ENCODE assay signal across 8 cellular contexts in genomic region chr7:115851291-115851690, GRCh38.
DNase-seq lines count a peak whose midpoint lies in the region; ATAC-seq, FAIRE-seq and TF ChIP-seq lines count a peak whose summit lies in the region.

No MANE protein-coding gene starts in this region.

- peaks cover 2% of the 10 kb centered on the region for H3K9me3 Mint-ChIP-seq in neural crest cell

- peak; percentile 26; the same call in 1 of the 2 replicates for TF ChIP-seq CTCF in HepG2 (CRISPR knock-in tag; IDR thresholded peaks at IDR 0.05)
- peak in 2 of 4 donors; percentile 17 to 27 for TF ChIP-seq CTCF in right lobe of liver (IDR thresholded peaks at IDR 0.05)
- TF ChIP-seq CTCF in GM12878 (IDR thresholded peaks at IDR 0.05 in 2 of 3, conservative IDR thresholded peaks at IDR 0.05 in 1 of 3; ENCODE audit: control insufficient read depth in 2 of 3, extremely low read depth in 1 of 3, insufficient read depth in 1 of 3, low read depth in 3 of 3, low read length in 3 of 3), result peak; percentile 13 to 55 (median 20); a peak in 4 of 6 replicates
- peak; percentile 69 for TF ChIP-seq CTCF in neural crest cell (conservative IDR thresholded peaks at IDR 0.05)
- peak in 2 of 4 experiments; percentile 17 to 38 for TF ChIP-seq CTCF in sigmoid colon (IDR thresholded peaks at IDR 0.05)

- no peak overlapping the region for H3K27ac Mint-ChIP-seq in neural crest cell (ENCODE audit: unreplicated experiment)

- TF ChIP-seq POLR2A in HepG2 (IDR thresholded peaks at IDR 0.05; ENCODE audit: insufficient read depth in 1 of 2, low read depth in 2 of 2, low read length in 2 of 2) (no peak), right lobe of liver (IDR thresholded peaks at IDR 0.05) (no peak), GM12878 (IDR thresholded peaks at IDR 0.05; ENCODE audit: low read depth, low read length) (no peak), sigmoid colon (IDR thresholded peaks at IDR 0.05) (no peak)

- H3K36me3 Mint-ChIP-seq in neural crest cell (ENCODE audit: low read depth), result no peaks in the 10 kb centered on the region

- H2AFZ ChIP-seq in HepG2 (ENCODE audit: low read length), result no peak overlapping the region
- H2AFZ ChIP-seq in GM12878 (ENCODE audit: control insufficient read depth, low read depth, low read length), result no peak overlapping the region

- DNase-seq in HepG2 (ENCODE audit: low spot score), result peak; percentile 24
- DNase-seq in right lobe of liver, result no peak
- peak; percentile 48 for DNase-seq in NCI-H2107 treated with DMSO at 0.1 percent for 48 hours (lab: John Stamatoyannopoulos, UW; ENCODE audit: unreplicated experiment)
- DNase-seq in GM12878 (ENCODE audit: low read depth, low spot score), result no peak
- no peak for DNase-seq in neural crest cell (ENCODE audit: low read depth, low spot score)
- DNase-seq in inferior parietal cortex (ENCODE audit: extremely low spot score), result no peak
- no peak for DNase-seq in sigmoid colon

- intact Hi-C loops in HepG2 (cut with micrococcal nuclease; ENCODE audit: unreplicated experiment), result loop anchor here (1.0 to 5.0 kb wide), 3 partner anchors 984 to 1825 kb away; no protein-coding TSS in a partner anchor
- intact Hi-C loops in right lobe of liver (cut with DNase I), result no loop called here
- intact Hi-C loops in GM12878 (cut with micrococcal nuclease; ENCODE audit: unreplicated experiment), result loop anchor here (2.0 to 5.0 kb wide), 3 partner anchors 494 to 1824 kb away; no protein-coding TSS in a partner anchor
- intact Hi-C loops in sigmoid colon (cut with DNase I), result loop anchor here (5.0 to 10.0 kb wide), 2 partner anchors 1769 to 1826 kb away; no protein-coding TSS in a partner anchor

- peaks cover 5% of the 10 kb centered on the region for H3K27me3 Mint-ChIP-seq in neural crest cell (ENCODE audit: low read depth)

- POLR2A ChIA-PET in HepG2 (lab: Yijun Ruan, JAX), result no interaction called here
- POLR2A ChIA-PET in GM12878 (lab: Charles Lee), result no interaction called here

- H3K27ac ChIP-seq in HepG2 (ENCODE audit: extremely low read length, insufficient read depth, low read length), result no peak overlapping the region
- H3K27ac ChIP-seq in right lobe of liver, result no peak overlapping the region
- no peak overlapping the region for H3K27ac ChIP-seq in GM12878 (ENCODE audit: control insufficient read depth, insufficient read depth)
- H3K27ac ChIP-seq in sigmoid colon, result no peak overlapping the region

- SMC1A ChIA-PET in GM12878 (lab: Charles Lee; ENCODE audit: uncharacterized antibody, unreplicated experiment), result interaction anchor here (0.6 to 3.5 kb wide), 7 partner anchors 8 to 1824 kb away, joined by 3 to 15 read pairs (median 3); no protein-coding TSS in a partner anchor

- BruUV-seq in HepG2 (replicated peaks; lab: Mats Ljungman, UMichigan) (no TSS peak), GM12878 (replicated peaks; lab: Mats Ljungman, UMichigan) (no TSS peak)

- TF ChIP-seq RAD21 in HepG2 (CRISPR knock-in tag; IDR thresholded peaks at IDR 0.05) (no peak), GM12878 (IDR thresholded peaks at IDR 0.05; ENCODE audit: insufficient read depth, low read depth, low read length) (peak; percentile 73)

- H3K4me1 Mint-ChIP-seq in neural crest cell, result no peaks in the 10 kb centered on the region

- CTCF ChIA-PET in HepG2 (lab: Yijun Ruan, JAX; ENCODE audit: low intra/inter-chr PET ratio, low total read pairs), result interaction anchor here (0.7 to 1.7 kb wide), 3 partner anchors 495 to 1824 kb away, joined by 3 to 5 read pairs (median 3); no protein-coding TSS in a partner anchor
- CTCF ChIA-PET in GM12878 (lab: Yijun Ruan, JAX), result interaction anchor here (0.6 to 3.0 kb wide), 15 partner anchors 9 to 1824 kb away, joined by 3 to 23 read pairs (median 4); no protein-coding TSS in a partner anchor

- TF ChIP-seq EP300 in HepG2 (IDR thresholded peaks at IDR 0.05; ENCODE audit: low read depth in 2 of 2, low read length in 2 of 2), result no peak
- no peak for TF ChIP-seq EP300 in HepG2 (CRISPR knock-in tag; IDR thresholded peaks at IDR 0.05; ENCODE audit: borderline replicate concordance)
- no peak for TF ChIP-seq EP300 in GM12878 (IDR thresholded peaks at IDR 0.05; ENCODE audit: borderline replicate concordance in 1 of 2, control insufficient read depth in 1 of 2, low read depth in 2 of 2, low read length in 2 of 2)
- TF ChIP-seq EP300 in sigmoid colon (IDR thresholded peaks at IDR 0.05), result no peak

- H3K9ac ChIP-seq in HepG2 (ENCODE audit: insufficient read depth, low read depth, low read length) (no peak overlapping the region), GM12878 (ENCODE audit: control insufficient read depth, insufficient read depth, low read length) (no peak overlapping the region)

- whole genome bisulfite sequencing in HepG2 (ENCODE audit: low lambda C conversion rate), result 2% methylated on average over 1 of the region's 1 CpG
- WGBS in right lobe of liver (ENCODE audit: insufficient coverage, low coverage, low lambda C conversion rate, missing lambda C conversion rate), result 36% methylated on average over 1 of the region's 1 CpG
- WGBS in GM12878 (ENCODE audit: insufficient coverage, insufficient replicate concordance, low lambda C conversion rate, missing lambda C conversion rate), result 0% methylated on average over 1 of the region's 1 CpG
- 84 to 89% methylated on average over 1 of the region's 1 CpG for WGBS in sigmoid colon, 2 donors

- H3K36me3 ChIP-seq in HepG2 (replicated peaks in 1 of 2; ENCODE audit: control insufficient read depth in 1 of 2, insufficient read depth in 2 of 2, low read length in 2 of 2) (no peaks in the 10 kb centered on the region), right lobe of liver (no peaks in the 10 kb centered on the region), GM12878 (ENCODE audit: control insufficient read depth in 2 of 2, insufficient read depth in 2 of 2, low read length in 1 of 2) (no peaks in the 10 kb centered on the region), sigmoid colon (no peaks in the 10 kb centered on the region)

- no peaks in the 10 kb centered on the region for H4K20me1 ChIP-seq in HepG2 (ENCODE audit: insufficient read depth, low read length)
- H4K20me1 ChIP-seq in GM12878 (ENCODE audit: control insufficient read depth, insufficient read depth), result no peaks in the 10 kb centered on the region

- no peak for FAIRE-seq in HepG2 (lab: Jason Lieb, UNC)
- no peak for FAIRE-seq in GM12878 (lab: Jason Lieb, UNC)

- H3K4me3 Mint-ChIP-seq in neural crest cell, result no peak overlapping the region

- H3K9me3 ChIP-seq in HepG2 (ENCODE audit: low read length), result no peaks in the 10 kb centered on the region
- no peaks in the 10 kb centered on the region for H3K9me3 ChIP-seq in right lobe of liver
- H3K9me3 ChIP-seq in GM12878 (replicated peaks; ENCODE audit: control insufficient read depth, insufficient read depth, low read length), result no peaks in the 10 kb centered on the region
- no peaks in the 10 kb centered on the region for H3K9me3 ChIP-seq in sigmoid colon

- no peak overlapping the region for H3K4me3 ChIP-seq in HepG2 (replicated peaks in 1 of 3; ENCODE audit: insufficient read depth in 1 of 3, low read depth in 2 of 3, low read length in 3 of 3)
- H3K4me3 ChIP-seq in right lobe of liver, result no peak overlapping the region
- no peak overlapping the region for H3K4me3 ChIP-seq in GM12878
- no peak overlapping the region for H3K4me3 ChIP-seq in sigmoid colon

- H3K27me3 ChIP-seq in HepG2 (ENCODE audit: control insufficient read depth in 1 of 2, insufficient read depth in 2 of 2, low read length in 2 of 2) (no peaks in the 10 kb centered on the region; a peak in 1 of 5 replicates), right lobe of liver (no peaks in the 10 kb centered on the region), GM12878 (replicated peaks in 1 of 2; ENCODE audit: control insufficient read depth in 2 of 2, insufficient read depth in 2 of 2, low read length in 1 of 2) (no peaks in the 10 kb centered on the region; a peak in 1 of 4 replicates), sigmoid colon (no peaks in the 10 kb centered on the region)

- in situ Hi-C loops in HepG2 (cut with HindIII; ENCODE audit: extremely low pct_ligation_motif_present, low pct_unique_long_range_greater_than_20kb), result no loop called here
- in situ Hi-C loops in GM12878 (cut with MboI), result no loop called here

- H3K4me2 ChIP-seq in HepG2 (ENCODE audit: low read depth, low read length) (no peak overlapping the region), GM12878 (ENCODE audit: control insufficient read depth, insufficient read depth) (no peak overlapping the region)

- no peaks in the 10 kb centered on the region for H3K79me2 ChIP-seq in HepG2 (ENCODE audit: insufficient read depth, low read length)
- H3K79me2 ChIP-seq in GM12878 (ENCODE audit: control insufficient read depth, insufficient read depth, low read length), result no peaks in the 10 kb centered on the region

- no peak for ATAC-seq in HepG2
- no peak for ATAC-seq in right lobe of liver
- peak; percentile 57 for ATAC-seq in GM12878
- no peak for ATAC-seq in HG03139 (IDR thresholded peaks at IDR 0.05; ENCODE audit: unreplicated experiment)

- RAD21 ChIA-PET in GM12878 (lab: Charles Lee; ENCODE audit: unreplicated experiment), result interaction anchor here (1.0 to 2.1 kb wide), 8 partner anchors 13 to 1821 kb away, joined by 3 to 15 read pairs (median 4); no protein-coding TSS in a partner anchor

- H3K4me1 ChIP-seq in HepG2 (ENCODE audit: insufficient read depth, low read length) (no peaks in the 10 kb centered on the region), right lobe of liver (no peaks in the 10 kb centered on the region), GM12878 (ENCODE audit: control insufficient read depth, insufficient read depth, low read length) (no peaks in the 10 kb centered on the region), sigmoid colon (no peaks in the 10 kb centered on the region)

TF ChIP-seq in HepG2, 621 proteins besides CTCF, POLR2A, EP300 and RAD21:
- TF ChIP-seq ZNF790 (CRISPR knock-in tag; IDR thresholded peaks at IDR 0.05; ENCODE audit: borderline replicate concordance) (no peak), STAG1 (CRISPR knock-in tag; IDR thresholded peaks at IDR 0.05) (peak; percentile 46)

TF ChIP-seq in GM12878, 131 proteins besides CTCF, POLR2A, EP300 and RAD21:
- no peak for TF ChIP-seq STAT3 (IDR thresholded peaks at IDR 0.05; ENCODE audit: low read depth, low read length)
- TF ChIP-seq SMC3 (IDR thresholded peaks at IDR 0.05; ENCODE audit: borderline replicate concordance, low read length), result peak; percentile 31; the same call in 1 of the 2 replicates
- TF ChIP-seq MXI1 (IDR thresholded peaks at IDR 0.05; ENCODE audit: low read depth, low read length), result no peak
- TF ChIP-seq ZNF24 (IDR thresholded peaks at IDR 0.05), result peak; percentile 82
- TF ChIP-seq CBX5 (IDR thresholded peaks at IDR 0.05; ENCODE audit: low read depth), result no peak

Comparison
In these comparisons a context has a peak if more than half of its experiments do, and no peak if none do; other contexts are left out.
1. DNase-seq: peak in HepG2 (single experiment) and NCI-H2107 treated with DMSO at 0.1 percent for 48 hours (single experiment); none in right lobe of liver (0 of 3), GM12878 (single experiment), neural crest cell (single experiment), inferior parietal cortex (single experiment) and sigmoid colon (single experiment).
2. intact Hi-C loops: an anchor here in HepG2 (1.0 to 5.0 kb wide), GM12878 (2.0 to 5.0 kb wide) and sigmoid colon (5.0 to 10.0 kb wide); none called in right lobe of liver.
3. Of the 75 proteins assayed by ChIP-seq in both HepG2 and GM12878: peak only in HepG2: none; only in GM12878: RAD21, SMC3 and ZNF24; in both: CTCF; in neither: 71.